ENCODE assay signal across 10 cellular contexts in the genomic region with DNA sequence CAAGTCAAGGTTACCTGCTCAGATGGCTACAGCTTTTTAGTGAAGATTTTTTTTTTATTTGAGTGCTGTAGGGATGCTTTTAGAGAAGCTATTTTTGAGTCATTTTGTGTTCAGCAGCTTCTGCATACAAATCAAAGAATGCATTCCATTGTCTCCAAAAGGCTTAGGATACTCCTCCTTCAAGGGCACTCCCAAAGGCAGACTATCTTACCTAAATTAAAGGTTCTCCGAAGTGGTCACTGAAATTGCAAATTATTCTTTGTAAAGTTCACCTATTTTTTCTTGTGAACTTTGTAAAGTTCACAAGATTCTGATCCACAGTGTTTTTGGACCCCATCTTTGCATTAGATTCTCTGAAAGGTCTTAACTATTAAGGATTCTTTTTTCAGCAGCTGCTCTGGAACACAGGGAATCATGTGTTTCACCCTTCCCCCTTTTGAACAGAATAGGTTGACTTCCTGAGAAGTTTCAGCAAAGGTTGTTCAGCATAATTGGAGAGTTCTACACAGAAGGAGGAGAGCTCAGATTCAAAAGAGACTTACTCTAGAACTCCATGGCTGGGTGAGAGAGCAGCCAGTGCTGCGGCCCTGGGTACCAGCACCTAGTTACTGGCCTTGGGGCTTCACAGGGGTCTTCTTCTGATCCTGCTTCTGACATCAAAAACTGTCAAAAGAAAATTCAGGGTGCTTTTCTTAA. TPM values are rescaled to one million over a fixed set of nuclear protein-coding genes. Genes with fewer than 3 reads are reported as not detected.
DNase-seq lines count a peak whose midpoint lies in the region; ATAC-seq and TF ChIP-seq lines count a peak whose summit lies in the region.
"Had no signal": no experiment of that assay in that cellular context is flagged by ENCODE, and none has a peak within 500 bp of the region (broad histone marks: within the 10 kb centered on the region; RNA-seq: fewer than 3 reads in every experiment).

No MANE protein-coding gene starts in this region.

- no peak overlapping the region for H2BK15ac ChIP-seq in H9 (ENCODE audit: low read depth, low read length)

- DNase-seq in central memory CD8-positive, alpha-beta T cell (ENCODE audit: low spot score in 2 of 2) = no peak
- no peak for DNase-seq in psoas muscle
- no peak for DNase-seq in retina
- DNase-seq in BE2C = no peak
- DNase-seq in cerebellar cortex (ENCODE audit: low spot score) = no peak
- DNase-seq in H9 = no peak
- DNase-seq: Peyer's patch had no signal

- H3K4me1 ChIP-seq in psoas muscle (peaks cover 29% of the 10 kb centered on the region), BE2C (peaks cover 7% of the 10 kb centered on the region), H9 (ENCODE audit: insufficient read depth, low read length) (no peaks in the 10 kb centered on the region; the same call in 1 of the 2 replicates)
- H3K4me1 ChIP-seq: Peyer's patch had no signal

- H3K27ac ChIP-seq in psoas muscle (peak overlapping the region; percentile 75), H9 (ENCODE audit: insufficient read length, low read depth, low read length) (no peak overlapping the region)
- H3K27ac ChIP-seq: Peyer's patch had no signal

- no peak overlapping the region for H2BK120ac ChIP-seq in H9 (ENCODE audit: low read depth, low read length, poor library complexity, severe bottlenecking)

- peaks cover 0 to 41% of the 10 kb centered on the region in 2 donors for H3K36me3 ChIP-seq in psoas muscle (ENCODE audit: insufficient read depth in 1 of 2, low read depth in 1 of 2)
- H3K36me3 ChIP-seq in BE2C = peaks cover 10% of the 10 kb centered on the region

- peak overlapping the region; percentile 53 for H3K4me3 ChIP-seq in psoas muscle
- no peak overlapping the region for H3K4me3 ChIP-seq in BE2C (ENCODE audit: low read depth, low read length)
- H3K4me3 ChIP-seq: Peyer's patch had no signal

- H3K4me3 Mint-ChIP-seq in central memory CD8-positive, alpha-beta T cell = no peak overlapping the region
- no peak overlapping the region for H3K4me3 Mint-ChIP-seq in H9

- H3K23me2 ChIP-seq in H9 (ENCODE audit: insufficient read length, low read depth, low read length, poor library complexity, severe bottlenecking) = no peaks in the 10 kb centered on the region

- peaks cover 35% of the 10 kb centered on the region for H3K36me3 Mint-ChIP-seq in central memory CD8-positive, alpha-beta T cell (ENCODE audit: insufficient read depth)
- peaks cover 0 to 2% (median 0%) of the 10 kb centered on the region in 3 experiments; a peak in 1 of 7 replicates for H3K36me3 Mint-ChIP-seq in H9 (ENCODE audit: insufficient read depth in 1 of 3, low read depth in 3 of 3)

- intact Hi-C loops in psoas muscle (cut with DNase I) = no loop called here

- no peak overlapping the region for H4K5ac ChIP-seq in H9 (ENCODE audit: insufficient read length, low read depth, low read length)

- H3K79me2 ChIP-seq in H9 (ENCODE audit: insufficient read depth, low read length) = no peaks in the 10 kb centered on the region

- no peak overlapping the region for H3K14ac ChIP-seq in H9 (ENCODE audit: insufficient read depth, low read length)

- H3K9me3 ChIP-seq in psoas muscle = no peaks in the 10 kb centered on the region
- H3K9me3 ChIP-seq in BE2C = no peaks in the 10 kb centered on the region
- H3K9me3 ChIP-seq in H9 (ENCODE audit: control insufficient read depth, low read depth, low read length) = no peaks in the 10 kb centered on the region
- H3K9me3 ChIP-seq: Peyer's patch had no signal

- H3K27me3 Mint-ChIP-seq in central memory CD8-positive, alpha-beta T cell = no peaks in the 10 kb centered on the region
- peaks cover 2% of the 10 kb centered on the region; the same call in 1 of the 2 replicates for H3K27me3 Mint-ChIP-seq in H9 (ENCODE audit: low read depth)

- no peak overlapping the region for H2AK5ac ChIP-seq in H9 (ENCODE audit: insufficient read length, low read length)

- H3K4me2 ChIP-seq in H9 (ENCODE audit: insufficient read depth, insufficient read length, low read length) = no peak overlapping the region

- H3K9me3 Mint-ChIP-seq in central memory CD8-positive, alpha-beta T cell = no peaks in the 10 kb centered on the region
- no peaks in the 10 kb centered on the region; a peak in 1 of 5 replicates for H3K9me3 Mint-ChIP-seq in H9

- H3K56ac ChIP-seq in H9 (ENCODE audit: insufficient read length, low read depth, low read length) = no peak overlapping the region

- peaks cover 26% of the 10 kb centered on the region for H3K4me1 Mint-ChIP-seq in central memory CD8-positive, alpha-beta T cell
- peaks cover 15 to 18% of the 10 kb centered on the region in 2 experiments for H3K4me1 Mint-ChIP-seq in H9

- no peak overlapping the region for H2BK5ac ChIP-seq in H9 (ENCODE audit: insufficient read length, low read length)

- no peak for TF ChIP-seq EP300 in Ishikawa (IDR thresholded peaks at IDR 0.05; ENCODE audit: borderline replicate concordance)

- H4K8ac ChIP-seq in H9 (replicated peaks; ENCODE audit: insufficient read length, low read depth, low read length) = no peak overlapping the region

- peak; percentile 40 for ATAC-seq in GM18498 (IDR thresholded peaks at IDR 0.05; ENCODE audit: unreplicated experiment)
- no peak for ATAC-seq in central memory CD8-positive, alpha-beta T cell (replicated peaks; ENCODE audit: extremely low read depth, poor library complexity, severe bottlenecking)
- ATAC-seq in psoas muscle = peak in 3 of 4 donors; percentile 21 to 51 (median 34)

- no peak overlapping the region for H3T11ph ChIP-seq in H9 (ENCODE audit: low read length)

- no peak overlapping the region for H3K9ac ChIP-seq in H9 (ENCODE audit: extremely low read depth, insufficient read length, low read length)

- WGBS in psoas muscle, 3 donors = 42 to 86% (median 62%) methylated on average over 2 of the region's 2 CpGs
- WGBS in H9 (ENCODE audit: extremely low coverage, insufficient read length, low lambda C conversion rate) = no CpG with 5 or more reads among the region's 2 CpGs

- no peak overlapping the region for H4K91ac ChIP-seq in H9 (ENCODE audit: insufficient read length, low read depth, low read length)

- H4K20me1 ChIP-seq in H9 (ENCODE audit: control insufficient read depth, insufficient read depth, insufficient read length) = no peaks in the 10 kb centered on the region

- H2BK12ac ChIP-seq in H9 (ENCODE audit: insufficient read length, low read depth, low read length) = no peak overlapping the region

- H3K4ac ChIP-seq in H9 (ENCODE audit: low read depth, low read length) = no peak overlapping the region

- no peaks in the 10 kb centered on the region for H3K79me1 ChIP-seq in H9 (ENCODE audit: insufficient read depth, low read depth, low read length, poor library complexity, severe bottlenecking)

- no peak for TF ChIP-seq RAD21 in Ishikawa (IDR thresholded peaks at IDR 0.05; ENCODE audit: low read depth)

- H2BK20ac ChIP-seq in H9 (ENCODE audit: low read depth, low read length, poor library complexity, severe bottlenecking) = no peak overlapping the region

- H3K23ac ChIP-seq in H9 (ENCODE audit: insufficient read length, low read depth, low read length) = no peak overlapping the region

- H3K27ac Mint-ChIP-seq in central memory CD8-positive, alpha-beta T cell (ENCODE audit: low read depth) = peak overlapping the region; percentile 53
- H3K27ac Mint-ChIP-seq in H9 = no peak overlapping the region; a peak in 1 of 7 replicates

- H2AFZ ChIP-seq in H9 (ENCODE audit: low read length) = no peak overlapping the region

- TF ChIP-seq CTCF in psoas muscle (IDR thresholded peaks at IDR 0.05) (no peak), BE2C (IDR thresholded peaks at IDR 0.05; ENCODE audit: low read depth, low read length) (no peak), H9 (conservative IDR thresholded peaks at IDR 0.05) (no peak)

- H3K27me3 ChIP-seq in psoas muscle (ENCODE audit: insufficient read depth in 3 of 3, low read length in 2 of 3) (no peaks in the 10 kb centered on the region), BE2C (no peaks in the 10 kb centered on the region), H9 (ENCODE audit: insufficient read depth, low read length) (no peaks in the 10 kb centered on the region)
- H3K27me3 ChIP-seq: Peyer's patch had no signal

- no peak overlapping the region for H3K18ac ChIP-seq in H9 (ENCODE audit: insufficient read length, low read depth, low read length)

TF ChIP-seq in Ishikawa, 13 proteins besides CTCF, POLR2A, EP300 and RAD21:
- TF ChIP-seq TAF1 (IDR thresholded peaks at IDR 0.05; ENCODE audit: low read depth) = no peak
- TF ChIP-seq, protein P1, sequence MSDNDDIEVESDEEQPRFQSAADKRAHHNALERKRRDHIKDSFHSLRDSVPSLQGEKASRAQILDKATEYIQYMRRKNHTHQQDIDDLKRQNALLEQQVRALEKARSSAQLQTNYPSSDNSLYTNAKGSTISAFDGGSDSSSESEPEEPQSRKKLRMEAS (IDR thresholded peaks at IDR 0.05) = 0 out of 2 replicates have a peak, but pooled peaks have one; percentile 27

RNA-seq across cellular contexts. Expression of gene CLIP4, which starts 14.5 kb away (rescaled TPM):
- 100 to 1,000 TPM in 1 of 4 donors, 10 to 100 TPM in 3; 56.9 to 111 (median 78.1) TPM for total RNA-seq in psoas muscle
- 10 to 100 TPM; 26.7 to 89.2 (median 46.6) TPM for polyA plus RNA-seq in psoas muscle
- 13.5 TPM for polyA plus RNA-seq in BE2C (2012; ENCODE audit: insufficient read depth, insufficient read length, low read depth)
- total RNA-seq in H9 (2021) = 0.66 and 0.77 TPM in 2 replicates

RNA-seq across cellular contexts. Expression of gene PCARE, which starts 55.4 kb away (rescaled TPM):
- total RNA-seq in psoas muscle (1 to 10 TPM in 1 of 4 donors, under 1 TPM in 3; 0.02 to 1.0 (median 0.53) TPM), H9 (2021) (not detected in 2 replicates)
- polyA plus RNA-seq in psoas muscle = under 1 TPM; 0.03 to 0.48 (median 0.09) TPM
- not detected for polyA plus RNA-seq in BE2C (2012; ENCODE audit: insufficient read depth, insufficient read length, low read depth)
- total RNA-seq: fibroblast of villous mesenchyme, Peyer's patch had no signal

Comparison
In these comparisons a context has a peak if more than half of its experiments do, and no peak if none do; other contexts are left out.
1. RNA of gene CLIP4, which starts 14.5 kb away (total RNA-seq): 56.9 to 111 TPM in psoas muscle; 0.66 to 0.77 TPM in H9; every median in the first group is over 10 times any median in the second.